In the genomic region with DNA sequence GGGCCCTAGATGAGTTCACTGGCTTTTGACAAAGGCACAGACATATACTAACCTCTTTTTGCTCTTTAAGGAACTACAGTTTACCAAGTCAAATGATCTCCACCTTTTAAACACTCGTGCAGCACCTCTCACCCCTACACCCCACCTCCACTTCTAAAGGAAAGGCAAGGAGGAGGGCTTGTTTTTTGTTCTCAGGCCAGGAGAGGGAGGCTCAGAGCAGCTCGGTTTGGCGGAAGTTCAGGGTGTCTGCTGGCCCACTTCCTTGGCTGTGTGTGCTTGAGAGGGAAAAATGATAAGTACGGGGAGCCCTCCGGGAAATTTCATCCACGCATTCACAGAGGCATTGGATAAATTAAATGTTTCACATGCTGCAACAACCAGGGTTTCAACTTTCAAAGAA, we compare ENCODE assay signal across 11 cellular contexts.
DNase-seq lines count a peak whose midpoint lies in the region; ATAC-seq and TF ChIP-seq lines count a peak whose summit lies in the region.
"Had no signal": no experiment of that assay in that cellular context is flagged by ENCODE, and none has a peak within 500 bp of the region (broad histone marks: within the 10 kb centered on the region; RNA-seq: fewer than 3 reads in every experiment).

No MANE protein-coding gene starts in this region.

- peaks cover 0 to 3% (median 0%) of the 10 kb centered on the region in 11 donors for H3K9me3 Mint-ChIP-seq in naive thymus-derived CD4-positive, alpha-beta T cell

- H3K36me3 ChIP-seq in H7 (replicated peaks; ENCODE audit: control insufficient read depth, insufficient read depth, low read length) (no peaks in the 10 kb centered on the region), testis (ENCODE audit: low read depth, missing control alignments) (no peaks in the 10 kb centered on the region)
- H3K36me3 ChIP-seq in naive thymus-derived CD4-positive, alpha-beta T cell (ENCODE audit: control insufficient read depth in 2 of 3, insufficient read depth in 3 of 3, low read length in 3 of 3) = no peaks in the 10 kb centered on the region
- H3K36me3 ChIP-seq: gastrocnemius medialis, tibial artery had no signal

- DNase-seq in Daoy (ENCODE audit: low read depth) (peak; percentile 41), H7 (peak; percentile 20), astrocyte of the hippocampus (ENCODE audit: low read depth, low spot score) (peak; percentile 29), testis (no peak), NCI-H2029 (lab: John Stamatoyannopoulos, UW) (no peak), kidney tubule cell (ENCODE audit: low spot score) (no peak)
- DNase-seq in naive thymus-derived CD4-positive, alpha-beta T cell = peak in 7 of 9 donors; percentile 26 to 58 (median 57)
- DNase-seq: DMS 273 treated with DMSO at 0.1 percent for 48 hours, gastrocnemius medialis, tibial artery had no signal

- 42 to 55% methylated on average over 6 of the region's 6 CpGs for WGBS in testis, 2 donors

- peak overlapping the region; percentile 51 for H3K27ac ChIP-seq in naive thymus-derived CD4-positive, alpha-beta T cell (ENCODE audit: low read depth, low read length)
- H3K27ac ChIP-seq in testis = no peak overlapping the region
- H3K27ac ChIP-seq: gastrocnemius medialis, tibial artery had no signal

- POLR2A ChIA-PET in naive thymus-derived CD4-positive, alpha-beta T cell (lab: Charles Lee) = interaction anchor here (0.6 kb wide), 1 partner anchor 870 kb away, joined by 3 read pairs; a partner anchor contains a TSS

- peaks cover 28 to 65% (median 48%) of the 10 kb centered on the region in 7 donors for H3K4me1 Mint-ChIP-seq in naive thymus-derived CD4-positive, alpha-beta T cell

- peak overlapping the region in 8 of 9 donors; percentile 51 to 92 (median 81) for H3K27ac Mint-ChIP-seq in naive thymus-derived CD4-positive, alpha-beta T cell

- no peak for TF ChIP-seq CTCF in testis (IDR thresholded peaks at IDR 0.05)

- no peak for TF ChIP-seq POLR2A in testis (IDR thresholded peaks at IDR 0.05)

- H3K36me3 Mint-ChIP-seq in naive thymus-derived CD4-positive, alpha-beta T cell = no peaks in the 10 kb centered on the region

- CTCF ChIA-PET in naive thymus-derived CD4-positive, alpha-beta T cell (lab: Charles Lee) = interaction anchor here (1.5 to 1.6 kb wide), 2 partner anchors 14 to 665 kb away, joined by 4 read pairs; no protein-coding TSS in a partner anchor

- H3K4me3 Mint-ChIP-seq in naive thymus-derived CD4-positive, alpha-beta T cell = peak overlapping the region in 9 of 10 donors; percentile 57 to 75 (median 70)

- H3K27me3 ChIP-seq in H7 (ENCODE audit: control insufficient read depth, insufficient read depth, low read length) (no peaks in the 10 kb centered on the region), testis (no peaks in the 10 kb centered on the region)
- no peaks in the 10 kb centered on the region for H3K27me3 ChIP-seq in naive thymus-derived CD4-positive, alpha-beta T cell (ENCODE audit: control insufficient read depth in 2 of 2, insufficient read depth in 2 of 2, low read length in 2 of 2)
- H3K27me3 ChIP-seq: gastrocnemius medialis, tibial artery had no signal

- ATAC-seq in naive thymus-derived CD4-positive, alpha-beta T cell = peak; percentile 49
- ATAC-seq in HG02981 (IDR thresholded peaks at IDR 0.05; ENCODE audit: unreplicated experiment) = no peak
- ATAC-seq: gastrocnemius medialis had no signal

- no peaks in the 10 kb centered on the region for H3K9me3 ChIP-seq in naive thymus-derived CD4-positive, alpha-beta T cell (ENCODE audit: control insufficient read depth in 2 of 3, low read length in 3 of 3)
- no peaks in the 10 kb centered on the region for H3K9me3 ChIP-seq in testis
- H3K9me3 ChIP-seq: gastrocnemius medialis, tibial artery had no signal

- peaks cover 0 to 38% of the 10 kb centered on the region in 2 donors for H3K4me1 ChIP-seq in naive thymus-derived CD4-positive, alpha-beta T cell (ENCODE audit: control insufficient read depth in 2 of 2, insufficient read depth in 2 of 2, low read length in 2 of 2)
- H3K4me1 ChIP-seq in testis = no peaks in the 10 kb centered on the region
- H3K4me1 ChIP-seq: gastrocnemius medialis, tibial artery had no signal

- H3K27me3 Mint-ChIP-seq in naive thymus-derived CD4-positive, alpha-beta T cell = peaks cover 0 to 15% (median 0%) of the 10 kb centered on the region in 5 donors

- intact Hi-C loops in naive thymus-derived CD4-positive, alpha-beta T cell (cut with micrococcal nuclease) = loop anchor here (2.0 to 10.0 kb wide), 12 partner anchors 159 to 1877 kb away; a partner anchor contains a TSS
- intact Hi-C loops in testis (cut with DNase I; ENCODE audit: low total_unique reads) = no loop called here

- H3K4me3 ChIP-seq in H7 (ENCODE audit: insufficient read depth, low read depth, low read length) = no peak overlapping the region
- H3K4me3 ChIP-seq in naive thymus-derived CD4-positive, alpha-beta T cell (ENCODE audit: low read length) = no peak overlapping the region
- H3K4me3 ChIP-seq in testis = no peak overlapping the region
- H3K4me3 ChIP-seq: gastrocnemius medialis, tibial artery had no signal

Comparison
In these comparisons a context has a peak if more than half of its experiments do, and no peak if none do; other contexts are left out.
1. DNase-seq: peak in Daoy (single experiment), H7 (single experiment), astrocyte of the hippocampus (single experiment) and naive thymus-derived CD4-positive, alpha-beta T cell (7 of 9); none in testis (single experiment), NCI-H2029 (single experiment) and kidney tubule cell (single experiment).